Comparison of ENCODE assay signal across 11 cellular contexts in the genomic region with DNA sequence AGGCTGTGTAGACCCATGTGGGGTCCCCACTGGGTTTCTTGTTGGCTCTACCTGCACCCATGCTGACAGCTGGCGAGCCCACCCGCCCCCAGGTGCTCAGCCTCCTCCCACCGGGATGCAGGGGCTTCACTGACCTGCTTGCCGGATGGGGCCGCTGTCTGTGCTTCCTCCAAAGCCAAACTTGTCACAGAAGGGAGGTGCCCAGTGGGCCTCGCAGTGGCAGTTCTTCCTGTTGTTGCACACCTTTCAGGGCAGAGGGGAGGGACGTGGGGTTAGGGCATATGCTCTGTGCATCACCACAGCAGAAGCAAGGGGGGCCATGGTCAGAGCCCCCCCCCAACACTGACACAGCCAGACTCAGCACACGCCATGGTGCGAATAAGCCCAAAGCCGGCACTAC.
"Had no signal": no experiment of that assay in that cellular context is flagged by ENCODE, and none has a peak within 500 bp of the region (broad histone marks: within the 10 kb centered on the region; RNA-seq: fewer than 3 reads in every experiment).

No MANE protein-coding gene starts in this region.

- H3K4me3 Mint-ChIP-seq: activated naive CD4-positive, alpha-beta T cell treated with anti-CD3 and anti-CD28 coated beads for 36 hours; neural crest cell; T-helper 1 cell treated with Interleukin-12 subunit alpha and Interleukin-12 subunit beta and Interleukin-4 antibody, amounts not matched to agents 30 μg/mL and 1 μg/mL, for 36 hours had no signal

- H3K27ac ChIP-seq: hepatocyte, sigmoid colon had no signal

- H3K9me3 Mint-ChIP-seq: activated naive CD4-positive, alpha-beta T cell treated with anti-CD3 and anti-CD28 coated beads for 36 hours; T-helper 1 cell treated with Interleukin-12 subunit alpha and Interleukin-12 subunit beta and Interleukin-4 antibody, amounts not matched to agents 30 μg/mL and 1 μg/mL, for 36 hours had no signal

- DNase-seq: activated CD4-positive, alpha-beta T cell treated with anti-CD3 and anti-CD28 coated beads for 48 hours; activated CD8-positive, alpha-beta memory T cell treated with anti-CD3 and anti-CD28 coated beads, Interleukin-2, amount 50 U/mL, for 48 hours; activated naive CD4-positive, alpha-beta T cell treated with anti-CD3 and anti-CD28 coated beads for 36 hours; dorsolateral prefrontal cortex; SHP77 treated with DMSO at 0.1 percent for 48 hours; sigmoid colon; stimulated activated CD4-positive, alpha-beta T cell treated with anti-CD3 and anti-CD28 coated beads, Interleukin-2, amount 100 ng/mL, for 24 hours; tibial artery had no signal

- H3K27ac Mint-ChIP-seq: activated naive CD4-positive, alpha-beta T cell treated with anti-CD3 and anti-CD28 coated beads for 36 hours had no signal
